21 cellular contexts compared by ENCODE assay signal in the genomic region with DNA sequence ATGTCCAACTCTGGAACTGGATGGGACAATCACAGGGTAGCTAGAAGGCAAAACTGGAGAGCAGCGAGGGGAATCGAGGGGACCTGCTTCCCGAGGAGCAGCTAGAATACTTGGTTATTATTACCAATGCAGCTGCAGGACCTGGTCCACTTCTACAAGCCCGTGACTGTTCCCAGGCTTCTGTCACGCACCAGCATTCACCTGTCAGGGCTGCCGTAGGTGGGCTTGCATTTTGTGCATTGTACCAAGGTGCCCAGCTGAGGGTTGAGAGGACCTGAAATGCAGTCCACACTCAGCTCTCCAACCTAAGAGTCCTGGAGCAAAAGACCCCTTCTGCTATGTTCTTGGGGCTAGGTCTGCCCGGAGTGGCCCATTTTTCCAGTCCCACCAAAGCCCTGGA. TPM values are rescaled to one million over a fixed set of nuclear protein-coding genes. Genes with fewer than 3 reads are reported as not detected.
DNase-seq lines count a peak whose midpoint lies in the region; ATAC-seq and TF ChIP-seq lines count a peak whose summit lies in the region.
"Had no signal": no experiment of that assay in that cellular context is flagged by ENCODE, and none has a peak within 500 bp of the region (broad histone marks: within the 10 kb centered on the region; RNA-seq: fewer than 3 reads in every experiment).

No MANE protein-coding gene starts in this region.

- H3K23ac ChIP-seq in trophoblast cell (ENCODE audit: low read length) = no peak overlapping the region

- no peaks in the 10 kb centered on the region for H3K9me3 Mint-ChIP-seq in CD4-positive, CD25-positive, alpha-beta regulatory T cell
- no peaks in the 10 kb centered on the region for H3K9me3 Mint-ChIP-seq in natural killer cell
- H3K9me3 Mint-ChIP-seq: T-helper 1 cell treated with Interleukin-12 subunit alpha and Interleukin-12 subunit beta and Interleukin-4 antibody, amounts not matched to agents 30 μg/mL and 1 μg/mL, for 36 hours; WTC11 had no signal

- no peak overlapping the region for H3K27ac ChIP-seq in CD4-positive, CD25-positive, alpha-beta regulatory T cell (ENCODE audit: insufficient read depth, low read length, poor library complexity, severe bottlenecking)
- H3K27ac ChIP-seq in RWPE2 (ENCODE audit: poor library complexity, severe bottlenecking) = peak overlapping the region; percentile 98
- H3K27ac ChIP-seq in esophagus squamous epithelium = peak overlapping the region; percentile 93 to 96 (median 94)
- peak overlapping the region; percentile 4 for H3K27ac ChIP-seq in rectal smooth muscle tissue (ENCODE audit: low read depth, low read length)
- H3K27ac ChIP-seq in trophoblast cell (ENCODE audit: low read depth, low read length) = no peak overlapping the region
- H3K27ac ChIP-seq: ascending aorta, colonic mucosa, ovary had no signal

- H3K27ac Mint-ChIP-seq in CD4-positive, CD25-positive, alpha-beta regulatory T cell = no peak overlapping the region
- H3K27ac Mint-ChIP-seq in natural killer cell = no peak overlapping the region
- H3K27ac Mint-ChIP-seq: T-helper 1 cell treated with Interleukin-12 subunit alpha and Interleukin-12 subunit beta and Interleukin-4 antibody, amounts not matched to agents 30 μg/mL and 1 μg/mL, for 36 hours; WTC11 had no signal

- no peak overlapping the region for H2BK5ac ChIP-seq in trophoblast cell (ENCODE audit: low read depth, low read length, poor library complexity)

- H3K4me1 Mint-ChIP-seq in CD4-positive, CD25-positive, alpha-beta regulatory T cell = peaks cover 0 to 30% (median 14%) of the 10 kb centered on the region in 4 donors
- H3K4me1 Mint-ChIP-seq in natural killer cell = peaks cover 8 to 23% of the 10 kb centered on the region in 2 donors

- no peak overlapping the region for H3K4ac ChIP-seq in trophoblast cell (ENCODE audit: low read depth, low read length)

- no peaks in the 10 kb centered on the region for H3K27me3 ChIP-seq in CD4-positive, CD25-positive, alpha-beta regulatory T cell (ENCODE audit: control insufficient read depth, insufficient read depth, low read length)
- H3K27me3 ChIP-seq in RWPE2 (ENCODE audit: insufficient read depth, poor library complexity, severe bottlenecking) = no peaks in the 10 kb centered on the region
- H3K27me3 ChIP-seq in esophagus squamous epithelium = no peaks in the 10 kb centered on the region
- no peaks in the 10 kb centered on the region for H3K27me3 ChIP-seq in rectal smooth muscle tissue (ENCODE audit: control insufficient read depth, insufficient read depth, low read length)
- no peaks in the 10 kb centered on the region for H3K27me3 ChIP-seq in trophoblast cell (ENCODE audit: insufficient read depth, low read length)
- H3K27me3 ChIP-seq: ascending aorta, colonic mucosa, ovary had no signal

- no peak overlapping the region for H2BK12ac ChIP-seq in trophoblast cell (ENCODE audit: low read length)

- intact Hi-C loops in esophagus squamous epithelium (cut with DNase I) (no loop called here), natural killer cell (cut with micrococcal nuclease) (no loop called here)

- no peak overlapping the region for H3K18ac ChIP-seq in trophoblast cell (ENCODE audit: low read length)

- peaks cover 5% of the 10 kb centered on the region for H3K79me2 ChIP-seq in trophoblast cell (ENCODE audit: control insufficient read depth, insufficient read depth, low read length, poor library complexity)

- no peak overlapping the region for H3K9ac ChIP-seq in rectal smooth muscle tissue (ENCODE audit: low read length)
- H3K9ac ChIP-seq in trophoblast cell (ENCODE audit: low read length) = no peak overlapping the region

- peaks cover 8% of the 10 kb centered on the region for H3K79me1 ChIP-seq in trophoblast cell (ENCODE audit: low read length)

- no peaks in the 10 kb centered on the region for H3K36me3 ChIP-seq in CD4-positive, CD25-positive, alpha-beta regulatory T cell (ENCODE audit: control insufficient read depth, insufficient read depth, low read length)
- H3K36me3 ChIP-seq in RWPE2 (ENCODE audit: low read depth) = peaks cover 73% of the 10 kb centered on the region
- peaks cover 0 to 60% (median 7%) of the 10 kb centered on the region in 3 donors for H3K36me3 ChIP-seq in esophagus squamous epithelium
- peaks cover 9% of the 10 kb centered on the region for H3K36me3 ChIP-seq in rectal smooth muscle tissue (ENCODE audit: control insufficient read depth, insufficient read depth, low read length)
- H3K36me3 ChIP-seq in trophoblast cell (ENCODE audit: control insufficient read depth in 1 of 2, insufficient read depth in 2 of 2, low read length in 2 of 2) = peaks cover 2 to 5% of the 10 kb centered on the region in 2 experiments
- H3K36me3 ChIP-seq: ascending aorta, colonic mucosa, ovary had no signal

- H3K36me3 Mint-ChIP-seq in CD4-positive, CD25-positive, alpha-beta regulatory T cell = peaks cover 5% of the 10 kb centered on the region
- H3K36me3 Mint-ChIP-seq in natural killer cell = no peaks in the 10 kb centered on the region

- H4K91ac ChIP-seq in trophoblast cell (ENCODE audit: low read depth, low read length) = no peak overlapping the region

- no peak overlapping the region for H4K12ac ChIP-seq in trophoblast cell (ENCODE audit: low read depth, low read length)

- TF ChIP-seq POLR2A in esophagus squamous epithelium (IDR thresholded peaks at IDR 0.05) = no peak

- no peak overlapping the region for H2AFZ ChIP-seq in trophoblast cell (ENCODE audit: insufficient read depth, low read length, poor library complexity)

- no peaks in the 10 kb centered on the region for H3K27me3 Mint-ChIP-seq in CD4-positive, CD25-positive, alpha-beta regulatory T cell
- H3K27me3 Mint-ChIP-seq in natural killer cell (ENCODE audit: low read depth in 2 of 2) = no peaks in the 10 kb centered on the region

- H3K4me2 ChIP-seq in trophoblast cell (ENCODE audit: low read length) = no peak overlapping the region

- no peaks in the 10 kb centered on the region for H3K9me3 ChIP-seq in CD4-positive, CD25-positive, alpha-beta regulatory T cell (ENCODE audit: control insufficient read depth in 2 of 2, low read length in 2 of 2)
- no peaks in the 10 kb centered on the region for H3K9me3 ChIP-seq in RWPE2 (ENCODE audit: severe bottlenecking)
- H3K9me3 ChIP-seq in esophagus squamous epithelium = no peaks in the 10 kb centered on the region
- H3K9me3 ChIP-seq in trophoblast cell (ENCODE audit: insufficient read depth, low read depth, low read length) = peaks cover 3% of the 10 kb centered on the region
- H3K9me3 ChIP-seq: ascending aorta, Caco-2, colonic mucosa, ovary had no signal

- H3K4me3 ChIP-seq in CD4-positive, CD25-positive, alpha-beta regulatory T cell (ENCODE audit: low read depth, low read length) = no peak overlapping the region
- peak overlapping the region; percentile 73 for H3K4me3 ChIP-seq in RWPE2 (ENCODE audit: severe bottlenecking)
- H3K4me3 ChIP-seq in esophagus squamous epithelium = peak overlapping the region; percentile 68 to 91 (median 73)
- no peak overlapping the region for H3K4me3 ChIP-seq in rectal smooth muscle tissue (ENCODE audit: low read length)
- H3K4me3 ChIP-seq in trophoblast cell (ENCODE audit: low read depth, low read length) = no peak overlapping the region
- H3K4me3 ChIP-seq: ascending aorta, GM12878, ovary had no signal

- no peak overlapping the region for H4K8ac ChIP-seq in trophoblast cell (ENCODE audit: low read depth, low read length)

- H3K4me3 Mint-ChIP-seq in CD4-positive, CD25-positive, alpha-beta regulatory T cell = peak overlapping the region; percentile 7 to 99 (median 90)
- no peak overlapping the region for H3K4me3 Mint-ChIP-seq in natural killer cell

- TF ChIP-seq CTCF in RWPE2 (IDR thresholded peaks at IDR 0.05; ENCODE audit: poor library complexity, severe bottlenecking) = no peak
- TF ChIP-seq CTCF in esophagus squamous epithelium (IDR thresholded peaks at IDR 0.05) = no peak
- TF ChIP-seq CTCF in natural killer cell (IDR thresholded peaks at IDR 0.05) = no peak

- H3K14ac ChIP-seq in trophoblast cell (ENCODE audit: low read length) = no peak overlapping the region

- no peak overlapping the region for H2BK120ac ChIP-seq in trophoblast cell (ENCODE audit: insufficient read depth, low read length, poor library complexity)

- ATAC-seq in CD4-positive, CD25-positive, alpha-beta regulatory T cell (ENCODE audit: low read depth in 2 of 2) = no peak
- no peak for ATAC-seq in RWPE2 (ENCODE audit: low read depth)
- ATAC-seq in HG02981 (IDR thresholded peaks at IDR 0.05; ENCODE audit: unreplicated experiment) = no peak
- ATAC-seq in GM21423 (IDR thresholded peaks at IDR 0.05; ENCODE audit: unreplicated experiment) = no peak
- ATAC-seq in natural killer cell = no peak
- ATAC-seq: WTC11 had no signal

- DNase-seq in CD4-positive, CD25-positive, alpha-beta regulatory T cell = no peak
- no peak for DNase-seq in RWPE2 (ENCODE audit: low spot score)
- no peak for DNase-seq in esophagus squamous epithelium (lab: John Stamatoyannopoulos, UW)
- no peak for DNase-seq in trophoblast cell
- no peak for DNase-seq in natural killer cell
- DNase-seq: activated gamma-delta T cell treated with Interleukin-2 at 50 U/mL for 16 hours; Caco-2; colonic mucosa; GOT3; NCI-H1436; NCI-H2171 treated with DMSO at 0.1 percent for 48 hours; ovary; stimulated activated naive CD4-positive, alpha-beta T cell had no signal

- WGBS in esophagus squamous epithelium, 2 donors = 72 to 88% methylated on average over 4 to 7 of the region's 7 CpGs
- WGBS in trophoblast cell (ENCODE audit: extremely low coverage, insufficient coverage, insufficient read length) = no CpG with 5 or more reads among the region's 7 CpGs

- H3K4me1 ChIP-seq in CD4-positive, CD25-positive, alpha-beta regulatory T cell (ENCODE audit: control insufficient read depth, insufficient read depth, low read length, poor library complexity, severe bottlenecking) = peaks cover 25% of the 10 kb centered on the region
- H3K4me1 ChIP-seq in RWPE2 (ENCODE audit: insufficient read depth, poor library complexity, severe bottlenecking) (peaks cover 43% of the 10 kb centered on the region), esophagus squamous epithelium (peaks cover 39 to 95% (median 48%) of the 10 kb centered on the region in 3 donors), rectal smooth muscle tissue (ENCODE audit: control insufficient read depth, insufficient read depth, low read length) (peaks cover 6% of the 10 kb centered on the region), trophoblast cell (ENCODE audit: control insufficient read depth in 1 of 2, insufficient read depth in 2 of 2, low read length in 2 of 2) (peaks cover 4 to 11% of the 10 kb centered on the region in 2 experiments)
- H3K4me1 ChIP-seq: Caco-2 had no signal

- H2AK5ac ChIP-seq in trophoblast cell (ENCODE audit: low read length) = no peak overlapping the region

RNA-seq across cellular contexts. Expression of gene SEMA4B, which starts 2.3 kb away (rescaled TPM):
- total RNA-seq in CD4-positive, CD25-positive, alpha-beta regulatory T cell = 20.2 TPM
- polyA plus RNA-seq in CD4-positive, CD25-positive, alpha-beta regulatory T cell = 1 to 10 TPM; 5.1 to 7.3 (median 6.8) TPM
- total RNA-seq in esophagus squamous epithelium (100 to 1,000 TPM in 3 of 4 donors, 10 to 100 TPM in 1; 87.9 to 209 (median 136) TPM), natural killer cell (10 to 100 TPM; 13.1 to 28.1 (median 25.0) TPM)
- polyA plus RNA-seq in trophoblast cell (2013) = 20.8 and 21.0 TPM in 2 replicates

RNA-seq across cellular contexts. Expression of gene CIB1, which starts 30.3 kb away (rescaled TPM):
- total RNA-seq in CD4-positive, CD25-positive, alpha-beta regulatory T cell = 148 TPM
- polyA plus RNA-seq in CD4-positive, CD25-positive, alpha-beta regulatory T cell = 100 to 1,000 TPM; 185 to 263 (median 222) TPM
- 10 to 100 TPM; 44.2 to 58.9 (median 45.9) TPM for total RNA-seq in esophagus squamous epithelium
- 32.9 and 34.6 TPM in 2 replicates for polyA plus RNA-seq in trophoblast cell (2013)
- total RNA-seq in natural killer cell = 100 to 1,000 TPM; 136 to 209 (median 154) TPM

RNA-seq across cellular contexts. Expression of gene GDPGP1, which starts 30.5 kb away (rescaled TPM):
- 3.3 TPM for total RNA-seq in CD4-positive, CD25-positive, alpha-beta regulatory T cell
- 1 to 10 TPM in 2 of 4 donors, under 1 TPM in 2; 0.84 to 1.6 (median 1.1) TPM for polyA plus RNA-seq in CD4-positive, CD25-positive, alpha-beta regulatory T cell
- total RNA-seq in esophagus squamous epithelium (1 to 10 TPM; 4.7 to 8.4 (median 5.5) TPM), natural killer cell (10 to 100 TPM in 1 of 3 donors, 1 to 10 TPM in 2; 7.8 to 11.1 (median 9.5) TPM)
- 1.3 and 1.5 TPM in 2 replicates for polyA plus RNA-seq in trophoblast cell (2013)

RNA-seq across cellular contexts. Expression of gene TTLL13, which starts 45.9 kb away (rescaled TPM):
- 0.25 TPM for total RNA-seq in CD4-positive, CD25-positive, alpha-beta regulatory T cell
- under 1 TPM in 3 of 4 donors, not detected in 1; 0.13 to 0.64 (median 0.18) TPM for polyA plus RNA-seq in CD4-positive, CD25-positive, alpha-beta regulatory T cell
- total RNA-seq in esophagus squamous epithelium = not detected
- 0.05 and 0.06 TPM in 2 replicates for polyA plus RNA-seq in trophoblast cell (2013)
- 1 to 10 TPM in 2 of 3 donors, under 1 TPM in 1; 0.18 to 2.2 (median 1.2) TPM for total RNA-seq in natural killer cell
- total RNA-seq: ascending aorta, urinary bladder had no signal

Comparison
In these comparisons a context has a peak if more than half of its experiments do, and no peak if none do; other contexts are left out.
1. H3K27ac ChIP-seq: peak in RWPE2 (single experiment), esophagus squamous epithelium (4 of 4) and rectal smooth muscle tissue (single experiment); none in CD4-positive, CD25-positive, alpha-beta regulatory T cell (single experiment) and trophoblast cell (single experiment).
2. H3K4me3 ChIP-seq: peak in RWPE2 (single experiment) and esophagus squamous epithelium (4 of 4); none in CD4-positive, CD25-positive, alpha-beta regulatory T cell (single experiment), rectal smooth muscle tissue (single experiment) and trophoblast cell (single experiment).